10 cellular contexts compared by ENCODE assay signal in genomic region chr12:68334136-68334535, GRCh38. TPM values are rescaled to one million over a fixed set of nuclear protein-coding genes. Genes with fewer than 3 reads are reported as not detected.
DNase-seq lines count a peak whose midpoint lies in the region; ATAC-seq and TF ChIP-seq lines count a peak whose summit lies in the region.
"Had no signal": no experiment of that assay in that cellular context is flagged by ENCODE, and none has a peak within 500 bp of the region (broad histone marks: within the 10 kb centered on the region; RNA-seq: fewer than 3 reads in every experiment).

No MANE protein-coding gene starts in this region.

- peak; percentile 33 for DNase-seq in activated CD4-positive, alpha-beta T cell treated with anti-CD3 and anti-CD28 coated beads, Interleukin-2, amount 10 ng/mL, durations not matched to agents 7 days and 5 days
- no peak for DNase-seq in activated CD4-positive, alpha-beta T cell treated with anti-CD3 and anti-CD28 coated beads, Interleukin-2, amount 50 U/mL, for 4 hours
- peak; percentile 46 for DNase-seq in NCI-H2196 (lab: John Stamatoyannopoulos, UW; ENCODE audit: unreplicated experiment)
- DNase-seq in brain microvascular endothelial cell, result no peak
- no peak for DNase-seq in sigmoid colon
- DNase-seq in DMS79 treated with DMSO at 0.1 percent for 48 hours (lab: John Stamatoyannopoulos, UW), result no peak
- no peak for DNase-seq in GM23248
- DNase-seq: T1000 had no signal

- no peak overlapping the region for H3K4me3 ChIP-seq in brain microvascular endothelial cell (ENCODE audit: low read depth, low read length)
- H3K4me3 ChIP-seq in sigmoid colon, result no peak overlapping the region
- no peak overlapping the region for H3K4me3 ChIP-seq in GM23248

- no peak for ATAC-seq in HG02884 (IDR thresholded peaks at IDR 0.05; ENCODE audit: unreplicated experiment)

- in situ Hi-C loops in brain microvascular endothelial cell (cut with HindIII; ENCODE audit: low pct_ligation_motif_present, low sequenced_read_pairs) (no loop called here), GM23248 (cut with MboI) (no loop called here)

- H3K36me3 ChIP-seq in brain microvascular endothelial cell (replicated peaks) (no peaks in the 10 kb centered on the region), sigmoid colon (peaks cover 0 to 8% (median 0%) of the 10 kb centered on the region in 4 donors), GM23248 (ENCODE audit: low read depth) (no peaks in the 10 kb centered on the region)

- no peak overlapping the region for H2AFZ ChIP-seq in GM23248

- peaks cover 0 to 80% (median 67%) of the 10 kb centered on the region in 4 donors for H3K4me1 ChIP-seq in sigmoid colon
- H3K4me1 ChIP-seq in GM23248 (ENCODE audit: insufficient read depth), result peaks cover 13% of the 10 kb centered on the region

- H3F3A ChIP-seq in GM23248 (ENCODE audit: insufficient read depth), result no peaks in the 10 kb centered on the region

- H3K27ac ChIP-seq in brain microvascular endothelial cell, result no peak overlapping the region
- H3K27ac ChIP-seq in sigmoid colon, result peak overlapping the region in 3 of 4 donors; percentile 82 to 90 (median 85)
- H3K27ac ChIP-seq in GM23248, result no peak overlapping the region
- H3K27ac ChIP-seq: C4-2B had no signal

- WGBS in sigmoid colon, 2 donors, result 35 to 44% methylated on average over 4 of the region's 4 CpGs
- WGBS in GM23248 (ENCODE audit: low coverage in 1 of 2, low lambda C conversion rate in 2 of 2, missing lambda C conversion rate in 2 of 2), 2 experiments, result 68 to 72% methylated on average over 4 of the region's 4 CpGs

- peak overlapping the region; percentile 78 for H3K27ac Mint-ChIP-seq in activated CD4-positive, alpha-beta T cell treated with anti-CD3 and anti-CD28 coated beads, Interleukin-2, amount 10 ng/mL, durations not matched to agents 7 days and 5 days

- no peaks in the 10 kb centered on the region for H3K9me2 ChIP-seq in GM23248 (ENCODE audit: insufficient read depth)

- H3K4me1 Mint-ChIP-seq in activated CD4-positive, alpha-beta T cell treated with anti-CD3 and anti-CD28 coated beads, Interleukin-2, amount 10 ng/mL, durations not matched to agents 7 days and 5 days, result peaks cover 42% of the 10 kb centered on the region

- peak overlapping the region; percentile 28 for H3K4me3 Mint-ChIP-seq in activated CD4-positive, alpha-beta T cell treated with anti-CD3 and anti-CD28 coated beads, Interleukin-2, amount 10 ng/mL, durations not matched to agents 7 days and 5 days

- H3K9me3 ChIP-seq in sigmoid colon (no peaks in the 10 kb centered on the region), GM23248 (ENCODE audit: low read depth) (no peaks in the 10 kb centered on the region)

- TF ChIP-seq CTCF in brain microvascular endothelial cell (IDR thresholded peaks at IDR 0.05; ENCODE audit: low read depth, low read length, missing control alignments) (peak; percentile 6), sigmoid colon (IDR thresholded peaks at IDR 0.05) (no peak)

- H3K27me3 Mint-ChIP-seq in activated CD4-positive, alpha-beta T cell treated with anti-CD3 and anti-CD28 coated beads, Interleukin-2, amount 10 ng/mL, durations not matched to agents 7 days and 5 days, result peaks cover 3% of the 10 kb centered on the region

- H3K36me3 Mint-ChIP-seq in activated CD4-positive, alpha-beta T cell treated with anti-CD3 and anti-CD28 coated beads, Interleukin-2, amount 10 ng/mL, durations not matched to agents 7 days and 5 days (ENCODE audit: low read depth), result peaks cover 5% of the 10 kb centered on the region

- H3K27me3 ChIP-seq in brain microvascular endothelial cell (replicated peaks) (no peaks in the 10 kb centered on the region), sigmoid colon (no peaks in the 10 kb centered on the region), GM23248 (replicated peaks; ENCODE audit: insufficient read depth) (no peaks in the 10 kb centered on the region)

- H3K9ac ChIP-seq in GM23248, result no peak overlapping the region

- POLR2A ChIA-PET in activated CD4-positive, alpha-beta T cell treated with anti-CD3 and anti-CD28 coated beads, Interleukin-2, amount 10 ng/mL, durations not matched to agents 7 days and 5 days (lab: Charles Lee), result interaction anchor here (0.6 kb wide), 1 partner anchor 14 kb away, joined by 3 read pairs; no protein-coding TSS in a partner anchor

- intact Hi-C loops in sigmoid colon (cut with DNase I), result loop anchor here (10.0 kb wide), 1 partner anchor 281 kb away; the partner anchor contains the start of gene RAP1B

- H4K20me1 ChIP-seq in GM23248 (ENCODE audit: insufficient read depth), result no peaks in the 10 kb centered on the region

- no peak for TF ChIP-seq EP300 in sigmoid colon (IDR thresholded peaks at IDR 0.05)

- H3K4me2 ChIP-seq in GM23248 (ENCODE audit: unreplicated experiment), result no peak overlapping the region

- H3K9me3 Mint-ChIP-seq in activated CD4-positive, alpha-beta T cell treated with anti-CD3 and anti-CD28 coated beads, Interleukin-2, amount 10 ng/mL, durations not matched to agents 7 days and 5 days, result no peaks in the 10 kb centered on the region

- TF ChIP-seq POLR2A in sigmoid colon (IDR thresholded peaks at IDR 0.05), result no peak

- H3K79me2 ChIP-seq in GM23248 (ENCODE audit: insufficient read depth), result peaks cover 13% of the 10 kb centered on the region

- CTCF ChIA-PET in activated CD4-positive, alpha-beta T cell treated with anti-CD3 and anti-CD28 coated beads, Interleukin-2, amount 10 ng/mL, durations not matched to agents 7 days and 5 days (lab: Charles Lee), result interaction anchor here (0.5 to 2.0 kb wide), 7 partner anchors 9 to 495 kb away, joined by 3 to 5 read pairs (median 4); no protein-coding TSS in a partner anchor

RNA-seq across cellular contexts. Expression of gene MDM1, which starts 2.0 kb away (rescaled TPM):
- 10 to 100 TPM; 25.2 to 28.4 TPM for total RNA-seq in activated CD4-positive, alpha-beta T cell treated with anti-CD3 and anti-CD28 coated beads, Interleukin-2, amount 10 ng/mL, durations not matched to agents 7 days and 5 days
- 100 to 1,000 TPM in 1 of 4 donors, 10 to 100 TPM in 3; 73.3 to 113 (median 89.9) TPM for total RNA-seq in sigmoid colon
- polyA plus RNA-seq in sigmoid colon (1 to 10 TPM; 4.2 to 8.0 (median 5.4) TPM), GM23248 (2016; fragmentation: Nextera tagmentation; extraction: Ambion mirVana) (7.5 and 9.9 TPM in 2 replicates)
- total RNA-seq in GM23248 (2014; rRNA removed; shearing (Covaris generic)), result 7.3 and 30.0 TPM in 2 replicates

Comparison
In these comparisons a context has a peak if more than half of its experiments do, and no peak if none do; other contexts are left out.
1. DNase-seq: peak in activated CD4-positive, alpha-beta T cell treated with anti-CD3 and anti-CD28 coated beads, Interleukin-2, amount 10 ng/mL, durations not matched to agents 7 days and 5 days (single experiment) and NCI-H2196 (single experiment); none in activated CD4-positive, alpha-beta T cell treated with anti-CD3 and anti-CD28 coated beads, Interleukin-2, amount 50 U/mL, for 4 hours (0 of 2), brain microvascular endothelial cell (single experiment), sigmoid colon (single experiment), DMS79 treated with DMSO at 0.1 percent for 48 hours (single experiment) and GM23248 (single experiment).
2. H3K27ac ChIP-seq: peak in sigmoid colon (3 of 4); none in brain microvascular endothelial cell (single experiment) and GM23248 (single experiment).